ENCODE assay signal across 1 cellular context in genomic region chr7:30369879-30370278, GRCh38.
TF ChIP-seq lines count a peak whose summit lies in the region.

No MANE protein-coding gene starts in this region.

TF ChIP-seq in SK-N-SH, 30 proteins besides CTCF, POLR2A, EP300 and RAD21 (continued from another document):
- TF ChIP-seq IRF3 (IDR thresholded peaks at IDR 0.05; ENCODE audit: low read depth, low read length) (no peak), NFIC (IDR thresholded peaks at IDR 0.05; ENCODE audit: borderline replicate concordance) (no peak), RXRA (IDR thresholded peaks at IDR 0.05; ENCODE audit: borderline replicate concordance, low read depth) (no peak), GATA2 (CRISPR knock-in tag; IDR thresholded peaks at IDR 0.05) (no peak), RCOR1 (IDR thresholded peaks at IDR 0.05; ENCODE audit: low read length) (no peak), EZH2phosphoT487 (IDR thresholded peaks at IDR 0.05; ENCODE audit: borderline replicate concordance, low read depth) (no peak), GABPA (IDR thresholded peaks at IDR 0.05; ENCODE audit: low read depth) (no peak), RFX5 (IDR thresholded peaks at IDR 0.05; ENCODE audit: low read length) (no peak), MXI1 (IDR thresholded peaks at IDR 0.05; ENCODE audit: low read depth, low read length) (no peak), MEF2A (IDR thresholded peaks at IDR 0.05; ENCODE audit: borderline replicate concordance, low read depth) (no peak)
